1 cellular context compared by ENCODE assay signal in the genomic region with DNA sequence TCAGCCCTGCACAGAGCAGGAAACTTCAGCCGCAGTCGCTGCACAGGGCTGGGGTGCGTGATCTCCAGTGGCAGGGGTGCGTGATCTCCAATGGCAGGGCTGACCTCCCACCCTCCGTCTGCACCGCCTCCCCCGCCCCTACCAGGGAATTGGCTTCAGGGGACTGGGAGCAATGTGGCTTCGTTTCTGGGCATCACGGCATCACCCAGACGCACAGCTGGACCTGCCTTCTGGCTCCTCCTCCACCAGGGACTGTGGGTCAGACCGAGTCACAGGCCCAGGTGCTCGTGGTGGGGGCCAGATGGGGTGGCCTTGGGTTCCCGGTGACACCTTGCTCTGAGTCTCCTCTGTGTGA.
TF ChIP-seq lines count a peak whose summit lies in the region.

No MANE protein-coding gene starts in this region.

TF ChIP-seq in SK-N-SH, 30 proteins besides CTCF, POLR2A, EP300 and RAD21 (continued from another document):
- TF ChIP-seq TEAD4 (IDR thresholded peaks at IDR 0.05; ENCODE audit: borderline replicate concordance, insufficient read depth) (no peak), RCOR1 (IDR thresholded peaks at IDR 0.05; ENCODE audit: low read length) (no peak), NRF1 (IDR thresholded peaks at IDR 0.05; ENCODE audit: low read depth, low read length) (no peak)
